ENCODE assay signal across 15 cellular contexts in genomic region chr5:139807647-139808030, GRCh38. TPM values are rescaled to one million over a fixed set of nuclear protein-coding genes. Genes with fewer than 3 reads are reported as not detected.
DNase-seq lines count a peak whose midpoint lies in the region; ATAC-seq and TF ChIP-seq lines count a peak whose summit lies in the region.
"Had no signal": no experiment of that assay in that cellular context is flagged by ENCODE, and none has a peak within 500 bp of the region (broad histone marks: within the 10 kb centered on the region; RNA-seq: fewer than 3 reads in every experiment).

No MANE protein-coding gene starts in this region.

- H3K9me3 Mint-ChIP-seq in natural killer cell treated with Interleukin-12 subunit alpha and Interleukin-12 subunit beta and Interleukin-15 and Interleukin-18, amount 100 ng/mL, for 72 hours: no peaks in the 10 kb centered on the region
- no peaks in the 10 kb centered on the region for H3K9me3 Mint-ChIP-seq in natural killer cell
- H3K9me3 Mint-ChIP-seq: CD4-positive, CD25-positive, alpha-beta regulatory T cell; GM23338; H9 had no signal

- H3K27me3 Mint-ChIP-seq in natural killer cell treated with Interleukin-12 subunit alpha and Interleukin-12 subunit beta and Interleukin-15 and Interleukin-18, amount 100 ng/mL, for 72 hours: peaks cover 2 to 8% of the 10 kb centered on the region in 2 donors
- H3K27me3 Mint-ChIP-seq in natural killer cell (ENCODE audit: low read depth in 2 of 2): peaks cover 0 to 4% of the 10 kb centered on the region in 2 donors

- H3K27ac ChIP-seq in dorsolateral prefrontal cortex: peak overlapping the region in 35 of 59 donors; percentile 0 to 75 (median 49)
- H3K27ac ChIP-seq: BLaER1 treated with 17β-estradiol and CSF1 and Interleukin-3, amounts not matched to agents 10 nM and 100 nM had no signal

- peak; percentile 5 for DNase-seq in natural killer cell treated with Interleukin-12 subunit alpha and Interleukin-12 subunit beta and Interleukin-15 and Interleukin-18, amount 100 ng/mL, for 72 hours (ENCODE audit: low spot score)
- DNase-seq in natural killer cell: no peak
- DNase-seq in dorsolateral prefrontal cortex: peak in 1 of 10 donors; percentile 30
- peak; percentile 29 for DNase-seq in posterior vena cava (ENCODE audit: low spot score)
- no peak for DNase-seq in SKM-1 (lab: John Stamatoyannopoulos, UW; ENCODE audit: unreplicated experiment)
- no peak for DNase-seq in HUDEP-2 (lab: John Stamatoyannopoulos, UW; ENCODE audit: unreplicated experiment in 76 of 76)
- DNase-seq: ACHN; Calu3; CD4-positive, CD25-positive, alpha-beta regulatory T cell; DMS79; H9 had no signal

- H3K4me3 ChIP-seq in dorsolateral prefrontal cortex: no peak overlapping the region
- H3K4me3 ChIP-seq: BLaER1 treated with 17β-estradiol and CSF1 and Interleukin-3, amounts not matched to agents 10 nM and 100 nM; GM12878; GM23338 had no signal

- intact Hi-C loops in natural killer cell (cut with micrococcal nuclease) (no loop called here), dorsolateral prefrontal cortex (cut with DNase I) (loop anchor here in 1 of 2 donors (5.0 kb wide), 1 partner anchor 35 kb away; no protein-coding TSS in a partner anchor), posterior vena cava (cut with DNase I) (no loop called here)

- no peaks in the 10 kb centered on the region for H3K36me3 Mint-ChIP-seq in natural killer cell treated with Interleukin-12 subunit alpha and Interleukin-12 subunit beta and Interleukin-15 and Interleukin-18, amount 100 ng/mL, for 72 hours
- H3K36me3 Mint-ChIP-seq in natural killer cell: no peaks in the 10 kb centered on the region
- H3K36me3 Mint-ChIP-seq: CD4-positive, CD25-positive, alpha-beta regulatory T cell had no signal

- ATAC-seq in natural killer cell treated with Interleukin-12 subunit alpha and Interleukin-12 subunit beta and Interleukin-15 and Interleukin-18, amount 100 ng/mL, for 72 hours: no peak
- ATAC-seq in natural killer cell: no peak
- ATAC-seq in GM21723 (IDR thresholded peaks at IDR 0.05; ENCODE audit: unreplicated experiment): no peak

- no peaks in the 10 kb centered on the region for H3K27me3 ChIP-seq in dorsolateral prefrontal cortex

- no peaks in the 10 kb centered on the region for H3K4me1 Mint-ChIP-seq in natural killer cell treated with Interleukin-12 subunit alpha and Interleukin-12 subunit beta and Interleukin-15 and Interleukin-18, amount 100 ng/mL, for 72 hours (ENCODE audit: low read depth in 2 of 2)
- H3K4me1 Mint-ChIP-seq in natural killer cell: no peaks in the 10 kb centered on the region
- H3K4me1 Mint-ChIP-seq: CD4-positive, CD25-positive, alpha-beta regulatory T cell; GM23338 had no signal

- TF ChIP-seq CTCF in natural killer cell (IDR thresholded peaks at IDR 0.05): no peak
- peak in 1 of 56 donors; percentile 2 for TF ChIP-seq CTCF in dorsolateral prefrontal cortex (IDR thresholded peaks at IDR 0.05 in 54 of 56, conservative IDR thresholded peaks at IDR 0.05 in 2 of 56; ENCODE audit: low read depth in 1 of 56, partially characterized antibody in 56 of 56)

- H3K27ac Mint-ChIP-seq in natural killer cell treated with Interleukin-12 subunit alpha and Interleukin-12 subunit beta and Interleukin-15 and Interleukin-18, amount 100 ng/mL, for 72 hours: no peak overlapping the region
- no peak overlapping the region for H3K27ac Mint-ChIP-seq in natural killer cell
- H3K27ac Mint-ChIP-seq: CD4-positive, CD25-positive, alpha-beta regulatory T cell; GM23338; H9 had no signal

- no peak overlapping the region for H3K4me3 Mint-ChIP-seq in natural killer cell treated with Interleukin-12 subunit alpha and Interleukin-12 subunit beta and Interleukin-15 and Interleukin-18, amount 100 ng/mL, for 72 hours
- H3K4me3 Mint-ChIP-seq in natural killer cell: no peak overlapping the region
- H3K4me3 Mint-ChIP-seq: CD4-positive, CD25-positive, alpha-beta regulatory T cell; GM23338; H9 had no signal

RNA-seq across cellular contexts. Expression of gene PSD2, which starts 12.0 kb away (rescaled TPM):
- total RNA-seq in natural killer cell treated with Interleukin-12 subunit alpha and Interleukin-12 subunit beta and Interleukin-15 and Interleukin-18, amount 100 ng/mL, for 72 hours: not detected
- total RNA-seq in natural killer cell (1 to 10 TPM; 1.3 to 2.5 (median 1.3) TPM), dorsolateral prefrontal cortex (100 to 1,000 TPM in 19 of 120 experiments, 10 to 100 TPM in 101; 37.2 to 251 (median 77.9) TPM), posterior vena cava (under 1 TPM; 0.14 TPM)
- total RNA-seq: Calu3; CD4-positive, CD25-positive, alpha-beta regulatory T cell; GM12878 had no signal

Comparison
In these comparisons a context has a peak if more than half of its experiments do, and no peak if none do; other contexts are left out.
1. DNase-seq: peak in natural killer cell treated with Interleukin-12 subunit alpha and Interleukin-12 subunit beta and Interleukin-15 and Interleukin-18, amount 100 ng/mL, for 72 hours (single experiment) and posterior vena cava (single experiment); none in natural killer cell (single experiment), SKM-1 (single experiment) and HUDEP-2 (0 of 76).
2. RNA of gene PSD2, which starts 12.0 kb away (total RNA-seq): 37.2 to 251 TPM in dorsolateral prefrontal cortex; 1.3 to 2.5 TPM in natural killer cell, 0.14 TPM in posterior vena cava and not detected in natural killer cell treated with Interleukin-12 subunit alpha and Interleukin-12 subunit beta and Interleukin-15 and Interleukin-18, amount 100 ng/mL, for 72 hours; every median in the first group is over 10 times any median in the second.